In the genomic region with DNA sequence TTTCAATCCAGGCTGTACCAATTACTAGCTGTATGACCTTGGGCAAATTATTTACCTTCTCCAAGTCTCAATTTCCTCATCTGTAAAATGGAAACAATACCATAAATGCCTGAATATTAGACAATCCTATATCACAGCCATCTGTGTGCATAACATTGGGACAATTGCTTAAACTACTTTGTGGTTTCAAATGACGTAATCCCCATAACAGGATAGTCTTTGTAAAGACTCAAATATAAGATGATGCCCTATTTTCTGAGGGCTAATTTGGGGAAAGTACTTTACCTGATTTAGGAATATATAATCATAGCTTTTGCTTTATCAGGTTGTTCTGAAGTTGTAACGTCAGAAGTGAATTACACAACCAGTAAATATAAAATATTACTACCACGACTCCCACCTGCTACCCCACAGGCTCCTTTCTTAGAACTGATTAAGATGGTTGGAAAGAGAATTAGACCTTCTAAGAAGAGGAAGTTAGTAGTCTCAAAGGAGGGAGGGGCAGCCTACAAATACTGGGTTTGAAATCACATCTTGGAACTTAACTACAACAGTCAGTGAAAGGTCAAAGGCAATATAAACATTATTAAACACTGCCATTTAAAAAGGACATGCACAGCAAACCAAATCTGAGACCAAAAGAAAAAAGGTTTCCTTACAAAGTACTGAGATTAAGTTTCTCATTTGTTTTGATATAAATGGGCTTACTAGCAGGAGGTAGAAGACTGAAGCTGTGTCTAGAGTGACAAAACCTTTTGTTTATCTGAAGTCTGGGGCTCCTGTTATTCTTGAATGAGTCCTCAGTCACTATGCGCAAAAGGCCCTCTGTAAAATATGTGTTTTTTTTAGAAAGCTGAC, we compare ENCODE assay signal across 18 cellular contexts.
DNase-seq lines count a peak whose midpoint lies in the region; ATAC-seq and TF ChIP-seq lines count a peak whose summit lies in the region.
"Had no signal": no experiment of that assay in that cellular context is flagged by ENCODE, and none has a peak within 500 bp of the region (broad histone marks: within the 10 kb centered on the region; RNA-seq: fewer than 3 reads in every experiment).

No MANE protein-coding gene starts in this region.

- H3K9me3 Mint-ChIP-seq in osteocyte (ENCODE audit: unreplicated experiment): no peaks in the 10 kb centered on the region

- H3K36me3 Mint-ChIP-seq in osteocyte (ENCODE audit: unreplicated experiment): no peaks in the 10 kb centered on the region

- TF ChIP-seq CTCF in osteocyte (IDR thresholded peaks at IDR 0.05): no peak

- no peaks in the 10 kb centered on the region for H3K27me3 Mint-ChIP-seq in osteocyte (ENCODE audit: unreplicated experiment)
- H3K27me3 Mint-ChIP-seq: activated CD4-positive, alpha-beta T cell treated with anti-CD3 and anti-CD28 coated beads, Interleukin-2, amount 10 ng/mL, durations not matched to agents 24 days and 14 days; activated naive CD8-positive, alpha-beta T cell treated with anti-CD3 and anti-CD28 coated beads for 36 hours had no signal

- peaks cover 13% of the 10 kb centered on the region for H3K4me1 Mint-ChIP-seq in osteocyte (ENCODE audit: unreplicated experiment)
- H3K4me1 Mint-ChIP-seq: activated CD4-positive, alpha-beta T cell treated with anti-CD3 and anti-CD28 coated beads, Interleukin-2, amount 10 ng/mL, durations not matched to agents 24 days and 14 days had no signal

- H3K4me3 Mint-ChIP-seq in osteocyte (ENCODE audit: unreplicated experiment): no peak overlapping the region
- H3K4me3 Mint-ChIP-seq: activated CD4-positive, alpha-beta T cell treated with anti-CD3 and anti-CD28 coated beads, Interleukin-2, amount 10 ng/mL, durations not matched to agents 24 days and 14 days; activated naive CD8-positive, alpha-beta T cell treated with anti-CD3 and anti-CD28 coated beads for 36 hours; H9 had no signal

- DNase-seq in M059J (ENCODE audit: low read depth) (peak; percentile 6), SIG-M5 (lab: John Stamatoyannopoulos, UW) (peak; percentile 3), fibroblast of gingiva (ENCODE audit: low read depth) (peak; percentile 26), osteocyte (ENCODE audit: extremely low spot score, unreplicated experiment) (no peak), mucosa of gallbladder (ENCODE audit: low spot score) (no peak)
- no peak for DNase-seq in activated CD4-positive, alpha-beta T cell treated with anti-CD3 and anti-CD28 coated beads for 4 hours
- DNase-seq: activated CD4-positive, alpha-beta T cell treated with anti-CD3 and anti-CD28 coated beads, Interleukin-2, amount 10 ng/mL, durations not matched to agents 24 days and 14 days; activated naive CD8-positive, alpha-beta T cell treated with anti-CD3 and anti-CD28 coated beads for 36 hours; DMS79 treated with DMSO at 0.1 percent for 48 hours; H9; lower lobe of right lung; NCI-H1105; NCI-H2081; nucleus accumbens; stimulated activated CD4-positive, alpha-beta T cell treated with anti-CD3 and anti-CD28 coated beads, Interleukin-4, amount 100 ng/mL, for 24 hours; SW 1271 had no signal

- ATAC-seq in HG02973 (IDR thresholded peaks at IDR 0.05; ENCODE audit: unreplicated experiment) (no peak), HG02938 (IDR thresholded peaks at IDR 0.05; ENCODE audit: unreplicated experiment) (no peak)
- ATAC-seq: lower lobe of right lung had no signal

- H3K27ac Mint-ChIP-seq in osteocyte (ENCODE audit: unreplicated experiment): peak overlapping the region; percentile 35
- H3K27ac Mint-ChIP-seq: activated CD4-positive, alpha-beta T cell treated with anti-CD3 and anti-CD28 coated beads, Interleukin-2, amount 10 ng/mL, durations not matched to agents 24 days and 14 days; activated naive CD8-positive, alpha-beta T cell treated with anti-CD3 and anti-CD28 coated beads for 36 hours had no signal

Comparison
In these comparisons a context has a peak if more than half of its experiments do, and no peak if none do; other contexts are left out.
1. DNase-seq: peak in M059J (single experiment), SIG-M5 (single experiment) and fibroblast of gingiva (single experiment); none in osteocyte (single experiment), mucosa of gallbladder (single experiment) and activated CD4-positive, alpha-beta T cell treated with anti-CD3 and anti-CD28 coated beads for 4 hours (0 of 2).